In genomic region chr1:81254560-81254959, GRCh38 we compare ENCODE assay signal across 15 cellular contexts.
DNase-seq lines count a peak whose midpoint lies in the region; ATAC-seq and TF ChIP-seq lines count a peak whose summit lies in the region.
"Had no signal": no experiment of that assay in that cellular context is flagged by ENCODE, and none has a peak within 500 bp of the region (broad histone marks: within the 10 kb centered on the region; RNA-seq: fewer than 3 reads in every experiment).

No MANE protein-coding gene starts in this region.

- H3K4me1 ChIP-seq in PC-3 (ENCODE audit: insufficient read depth, low read length) = no peaks in the 10 kb centered on the region
- H3K4me1 ChIP-seq: upper lobe of right lung had no signal

- H3K27ac Mint-ChIP-seq in progenitor cell of endocrine pancreas = no peak overlapping the region
- H3K27ac Mint-ChIP-seq: activated CD8-positive, alpha-beta memory T cell treated with anti-CD3 and anti-CD28 coated beads, Interleukin-2, amount 10 ng/mL, durations not matched to agents 7 days and 5 days; activated naive CD8-positive, alpha-beta T cell treated with anti-CD3 and anti-CD28 coated beads, Interleukin-2, amount 50 U/mL, for 24 hours had no signal

- peak; percentile 3 for DNase-seq in DMS 273 (lab: John Stamatoyannopoulos, UW; ENCODE audit: unreplicated experiment)
- DNase-seq in DMS 273 treated with DMSO at 0.1 percent for 48 hours (lab: John Stamatoyannopoulos, UW) = no peak
- peak; percentile 23 for DNase-seq in PC-3
- DNase-seq in fibroblast of mammary gland (ENCODE audit: low read depth) = peak; percentile 12
- no peak for DNase-seq in progenitor cell of endocrine pancreas (ENCODE audit: low spot score, unreplicated experiment)
- no peak for DNase-seq in occipital lobe (lab: John Stamatoyannopoulos, UW)
- DNase-seq: activated CD8-positive, alpha-beta memory T cell treated with anti-CD3 and anti-CD28 coated beads, Interleukin-2, amount 10 ng/mL, durations not matched to agents 7 days and 5 days; activated naive CD8-positive, alpha-beta T cell treated with anti-CD3 and anti-CD28 coated beads, Interleukin-2, amount 50 U/mL, for 24 hours; NCI-H1105 treated with DMSO at 0.1 percent for 48 hours; NCI-H774; SIG-M5; upper lobe of right lung had no signal

- TF ChIP-seq CTCF in PC-3 (conservative IDR thresholded peaks at IDR 0.05; ENCODE audit: low read depth, low read length) = no peak; the same call in 1 of the 2 replicates
- peak; percentile 28 for TF ChIP-seq CTCF in fibroblast of mammary gland (conservative IDR thresholded peaks at IDR 0.05; ENCODE audit: control insufficient read depth, insufficient read depth, low read depth, low read length)
- peak; percentile 33 for TF ChIP-seq CTCF in progenitor cell of endocrine pancreas (IDR thresholded peaks at IDR 0.05; ENCODE audit: unreplicated experiment)

- peak; percentile 45; the same call in 1 of the 2 replicates for ATAC-seq in PC-3
- no peak for ATAC-seq in GM21529 (IDR thresholded peaks at IDR 0.05; ENCODE audit: unreplicated experiment)
- ATAC-seq in GM21825 (IDR thresholded peaks at IDR 0.05; ENCODE audit: unreplicated experiment) = no peak
- ATAC-seq: activated CD8-positive, alpha-beta memory T cell treated with anti-CD3 and anti-CD28 coated beads, Interleukin-2, amount 10 ng/mL, durations not matched to agents 7 days and 5 days; activated naive CD8-positive, alpha-beta T cell treated with anti-CD3 and anti-CD28 coated beads, Interleukin-2, amount 50 U/mL, for 24 hours; upper lobe of right lung had no signal

- no peak overlapping the region for H3K27ac ChIP-seq in PC-3 (ENCODE audit: low read length)
- H3K27ac ChIP-seq: upper lobe of right lung had no signal

- H3K9me2 ChIP-seq in PC-3 (replicated peaks; ENCODE audit: low read length) = no peaks in the 10 kb centered on the region

- no peaks in the 10 kb centered on the region for H3K36me3 ChIP-seq in PC-3 (ENCODE audit: low read depth, low read length)
- H3K36me3 ChIP-seq: upper lobe of right lung had no signal

- no peaks in the 10 kb centered on the region for H3K27me3 Mint-ChIP-seq in progenitor cell of endocrine pancreas
- H3K27me3 Mint-ChIP-seq: activated CD8-positive, alpha-beta memory T cell treated with anti-CD3 and anti-CD28 coated beads, Interleukin-2, amount 10 ng/mL, durations not matched to agents 7 days and 5 days; activated naive CD8-positive, alpha-beta T cell treated with anti-CD3 and anti-CD28 coated beads, Interleukin-2, amount 50 U/mL, for 24 hours had no signal

- no TSS peak for BruUV-seq in PC-3 (replicated peaks; lab: Mats Ljungman, UMichigan)

- H3K4me3 ChIP-seq in PC-3 (ENCODE audit: low read length) (no peak overlapping the region), fibroblast of mammary gland (ENCODE audit: control insufficient read depth, low read depth, low read length) (no peak overlapping the region)
- H3K4me3 ChIP-seq: lung, upper lobe of right lung had no signal

- H3K36me3 Mint-ChIP-seq in progenitor cell of endocrine pancreas (ENCODE audit: insufficient read depth) = no peaks in the 10 kb centered on the region
- H3K36me3 Mint-ChIP-seq: activated CD8-positive, alpha-beta memory T cell treated with anti-CD3 and anti-CD28 coated beads, Interleukin-2, amount 10 ng/mL, durations not matched to agents 7 days and 5 days had no signal

- no peak overlapping the region for H3K4me3 Mint-ChIP-seq in progenitor cell of endocrine pancreas (ENCODE audit: low read depth)
- H3K4me3 Mint-ChIP-seq: activated CD8-positive, alpha-beta memory T cell treated with anti-CD3 and anti-CD28 coated beads, Interleukin-2, amount 10 ng/mL, durations not matched to agents 7 days and 5 days; activated naive CD8-positive, alpha-beta T cell treated with anti-CD3 and anti-CD28 coated beads, Interleukin-2, amount 50 U/mL, for 24 hours had no signal

- no peaks in the 10 kb centered on the region for H3K9me3 ChIP-seq in PC-3 (ENCODE audit: low read length)
- H3K9me3 ChIP-seq: upper lobe of right lung had no signal

- no peaks in the 10 kb centered on the region for H3K79me2 ChIP-seq in PC-3 (ENCODE audit: low read length)

- no peak overlapping the region for H3K4me2 ChIP-seq in PC-3 (ENCODE audit: low read length)

- no peaks in the 10 kb centered on the region for H3K27me3 ChIP-seq in PC-3 (ENCODE audit: low read length)
- H3K27me3 ChIP-seq: upper lobe of right lung had no signal

- POLR2A ChIA-PET in PC-3 (lab: Charles Lee; ENCODE audit: unreplicated experiment) = no interaction called here

- no peaks in the 10 kb centered on the region for H3K9me3 Mint-ChIP-seq in progenitor cell of endocrine pancreas (ENCODE audit: low read depth)
- H3K9me3 Mint-ChIP-seq: activated naive CD8-positive, alpha-beta T cell treated with anti-CD3 and anti-CD28 coated beads, Interleukin-2, amount 50 U/mL, for 24 hours had no signal

- H3K4me1 Mint-ChIP-seq in progenitor cell of endocrine pancreas (ENCODE audit: low read depth) = no peaks in the 10 kb centered on the region
- H3K4me1 Mint-ChIP-seq: activated CD8-positive, alpha-beta memory T cell treated with anti-CD3 and anti-CD28 coated beads, Interleukin-2, amount 10 ng/mL, durations not matched to agents 7 days and 5 days; activated naive CD8-positive, alpha-beta T cell treated with anti-CD3 and anti-CD28 coated beads, Interleukin-2, amount 50 U/mL, for 24 hours had no signal

- no peaks in the 10 kb centered on the region for H4K20me1 ChIP-seq in PC-3 (ENCODE audit: low read length)

- no peak overlapping the region for H2AFZ ChIP-seq in PC-3 (ENCODE audit: low read length)

- intact Hi-C loops in PC-3 (cut with micrococcal nuclease) = no loop called here

- CTCF ChIA-PET in PC-3 (lab: Charles Lee) = no interaction called here

- H3F3A ChIP-seq in PC-3 (ENCODE audit: low read length, unreplicated experiment) = no peaks in the 10 kb centered on the region

- H3K9ac ChIP-seq in PC-3 (ENCODE audit: low read length) = no peak overlapping the region

Comparison
In these comparisons a context has a peak if more than half of its experiments do, and no peak if none do; other contexts are left out.
1. DNase-seq: peak in DMS 273 (single experiment), PC-3 (single experiment) and fibroblast of mammary gland (single experiment); none in DMS 273 treated with DMSO at 0.1 percent for 48 hours (single experiment), progenitor cell of endocrine pancreas (single experiment) and occipital lobe (single experiment).